10 cellular contexts compared by ENCODE assay signal in genomic region chr5:93586948-93587918, GRCh38. TPM values are rescaled to one million over a fixed set of nuclear protein-coding genes. Genes with fewer than 3 reads are reported as not detected.
DNase-seq lines count a peak whose midpoint lies in the region; ATAC-seq and TF ChIP-seq lines count a peak whose summit lies in the region.
"Had no signal": no experiment of that assay in that cellular context is flagged by ENCODE, and none has a peak within 500 bp of the region (broad histone marks: within the 10 kb centered on the region; RNA-seq: fewer than 3 reads in every experiment).

No MANE protein-coding gene starts in this region.

- H3K4me3 ChIP-seq in astrocyte of the spinal cord (ENCODE audit: low read depth, low read length) (peak overlapping the region; percentile 76), stomach (peak overlapping the region; percentile 52 to 81 (median 62))
- H3K4me3 ChIP-seq: SJSA1 had no signal

- no peak overlapping the region for H3K27ac Mint-ChIP-seq in activated CD4-positive, alpha-beta T cell treated with anti-CD3 and anti-CD28 coated beads for 36 hours

- intact Hi-C loops in activated CD4-positive, alpha-beta T cell treated with anti-CD3 and anti-CD28 coated beads for 36 hours (cut with DNase I, micrococcal nuclease), result loop anchor here (2.0 kb wide), 3 partner anchors 14 to 20 kb away; no protein-coding TSS in a partner anchor
- intact Hi-C loops in stomach (cut with DNase I; ENCODE audit: low total_unique reads), result no loop called here

- no peak overlapping the region for H3K4me3 Mint-ChIP-seq in activated CD4-positive, alpha-beta T cell treated with anti-CD3 and anti-CD28 coated beads for 36 hours

- POLR2A ChIA-PET in activated CD4-positive, alpha-beta T cell treated with anti-CD3 and anti-CD28 coated beads for 36 hours (lab: Charles Lee), result interaction anchor here (0.9 kb wide), 1 partner anchor 16 kb away, joined by 3 read pairs; no protein-coding TSS in a partner anchor

- 35 to 64% (median 47%) methylated on average over 20 to 29 of the region's 29 CpGs for WGBS in stomach, 5 donors

- peak overlapping the region in 4 of 5 donors; percentile 46 to 63 (median 52) for H3K27ac ChIP-seq in stomach
- H3K27ac ChIP-seq: SJSA1 had no signal

- H3K27me3 Mint-ChIP-seq in activated CD4-positive, alpha-beta T cell treated with anti-CD3 and anti-CD28 coated beads for 36 hours, result peaks cover 53% of the 10 kb centered on the region

- peaks cover 0 to 10% (median 3%) of the 10 kb centered on the region in 4 donors for H3K9me3 ChIP-seq in stomach
- H3K9me3 ChIP-seq: SJSA1 had no signal

- in situ Hi-C loops in astrocyte of the spinal cord (cut with HindIII; ENCODE audit: low sequenced_read_pairs), result no loop called here

- ATAC-seq in activated CD4-positive, alpha-beta T cell treated with anti-CD3 and anti-CD28 coated beads for 36 hours, result no peak
- ATAC-seq in GM18909 (IDR thresholded peaks at IDR 0.05; ENCODE audit: poor library complexity, unreplicated experiment), result no peak

- TF ChIP-seq CTCF in astrocyte of the spinal cord (IDR thresholded peaks at IDR 0.05; ENCODE audit: low read depth, low read length) (no peak), stomach (IDR thresholded peaks at IDR 0.05) (no peak)

- no peaks in the 10 kb centered on the region for H3K9me3 Mint-ChIP-seq in activated CD4-positive, alpha-beta T cell treated with anti-CD3 and anti-CD28 coated beads for 36 hours (ENCODE audit: low read depth)

- no peak for TF ChIP-seq EP300 in stomach (IDR thresholded peaks at IDR 0.05)

- peaks cover 6 to 46% (median 29%) of the 10 kb centered on the region in 4 donors for H3K4me1 ChIP-seq in stomach

- peaks cover 5% of the 10 kb centered on the region for H3K36me3 Mint-ChIP-seq in activated CD4-positive, alpha-beta T cell treated with anti-CD3 and anti-CD28 coated beads for 36 hours (ENCODE audit: low read depth)

- peaks cover 0 to 9% (median 0%) of the 10 kb centered on the region in 4 donors for H3K36me3 ChIP-seq in stomach
- H3K36me3 ChIP-seq: SJSA1 had no signal

- no peak for TF ChIP-seq POLR2A in stomach (IDR thresholded peaks at IDR 0.05)

- peak; percentile 28 for DNase-seq in activated CD4-positive, alpha-beta T cell treated with anti-CD3 and anti-CD28 coated beads for 36 hours
- no peak for DNase-seq in activated CD4-positive, alpha-beta T cell treated with anti-CD3 and anti-CD28 coated beads for 4 hours
- DNase-seq in astrocyte of the spinal cord (ENCODE audit: low read depth, low spot score), result peak; percentile 66
- peak; percentile 35 for DNase-seq in kidney tubule cell (ENCODE audit: low spot score)
- no peak for DNase-seq in stomach
- no peak for DNase-seq in SKM-1 treated with dmso at 0.1 percent for 144 hours (lab: John Stamatoyannopoulos, UW; ENCODE audit: unreplicated experiment)
- no peak for DNase-seq in NCI-H526 treated with DMSO at 0.1 percent for 48 hours (lab: John Stamatoyannopoulos, UW)
- DNase-seq: left cardiac atrium had no signal

- CTCF ChIA-PET in activated CD4-positive, alpha-beta T cell treated with anti-CD3 and anti-CD28 coated beads for 36 hours (lab: Charles Lee), result interaction anchor here (0.6 to 2.5 kb wide), 10 partner anchors 8 to 329 kb away, joined by 3 to 10 read pairs (median 6); no protein-coding TSS in a partner anchor

- peaks cover 0 to 89% (median 54%) of the 10 kb centered on the region in 3 donors for H3K27me3 ChIP-seq in stomach
- H3K27me3 ChIP-seq: SJSA1 had no signal

- H3K4me1 Mint-ChIP-seq in activated CD4-positive, alpha-beta T cell treated with anti-CD3 and anti-CD28 coated beads for 36 hours, result peaks cover 22% of the 10 kb centered on the region

RNA-seq across cellular contexts. Expression of gene NR2F1, which starts 4.2 kb away (rescaled TPM):
- total RNA-seq in activated CD4-positive, alpha-beta T cell treated with anti-CD3 and anti-CD28 coated beads for 36 hours, result not detected
- 100 to 1,000 TPM in 1 of 5 donors, 10 to 100 TPM in 3, under 1 TPM in 1; 0.87 to 115 (median 20.4) TPM for total RNA-seq in stomach
- polyA plus RNA-seq in stomach, result 10 to 100 TPM; 10.7 to 25.7 (median 24.3) TPM

RNA-seq across cellular contexts. Expression of gene NR2F1-AS1, which starts 6.2 kb away (rescaled TPM):
- total RNA-seq in activated CD4-positive, alpha-beta T cell treated with anti-CD3 and anti-CD28 coated beads for 36 hours, result not detected
- 10 to 100 TPM in 4 of 5 donors, 1 to 10 TPM in 1; 4.3 to 40.8 (median 15.8) TPM for total RNA-seq in stomach
- polyA plus RNA-seq in stomach, result 10 to 100 TPM in 2 of 3 donors, 1 to 10 TPM in 1; 9.7 to 19.6 (median 12.7) TPM

Comparison
In these comparisons a context has a peak if more than half of its experiments do, and no peak if none do; other contexts are left out.
1. DNase-seq: peak in activated CD4-positive, alpha-beta T cell treated with anti-CD3 and anti-CD28 coated beads for 36 hours (single experiment), astrocyte of the spinal cord (single experiment) and kidney tubule cell (single experiment); none in activated CD4-positive, alpha-beta T cell treated with anti-CD3 and anti-CD28 coated beads for 4 hours (0 of 2), stomach (single experiment), SKM-1 treated with dmso at 0.1 percent for 144 hours (single experiment) and NCI-H526 treated with DMSO at 0.1 percent for 48 hours (single experiment).
2. RNA of gene NR2F1-AS1, which starts 6.2 kb away (total RNA-seq): 4.3 to 40.8 TPM in stomach; not detected in activated CD4-positive, alpha-beta T cell treated with anti-CD3 and anti-CD28 coated beads for 36 hours; every median in the first group is over 4 times any median in the second.